21 cellular contexts compared by ENCODE assay signal in the genomic region with DNA sequence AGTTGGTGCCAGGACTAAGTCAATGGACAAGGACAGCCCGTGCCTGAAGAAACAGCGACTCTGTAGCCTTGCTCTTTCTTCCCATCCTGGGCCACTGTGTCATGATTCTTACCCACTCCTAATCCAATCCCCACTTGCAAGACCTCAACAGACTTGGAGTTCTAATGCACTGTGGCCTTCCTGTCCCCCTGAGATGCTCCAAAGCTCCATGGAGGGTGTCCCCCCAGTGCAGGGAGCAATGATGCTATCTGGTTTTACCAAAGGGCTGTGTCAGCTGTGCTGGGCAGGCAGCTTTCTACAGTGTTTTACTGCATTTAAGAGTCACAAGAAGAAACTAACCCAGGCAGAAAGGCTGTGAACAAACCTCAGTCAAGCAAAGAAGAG.
DNase-seq lines count a peak whose midpoint lies in the region; FAIRE-seq and TF ChIP-seq lines count a peak whose summit lies in the region.
"Had no signal": no experiment of that assay in that cellular context is flagged by ENCODE, and none has a peak within 500 bp of the region (broad histone marks: within the 10 kb centered on the region; RNA-seq: fewer than 3 reads in every experiment).

No MANE protein-coding gene starts in this region.

- H3K4me1 ChIP-seq in parathyroid adenoma: no peaks in the 10 kb centered on the region
- H3K4me1 ChIP-seq in small intestine (ENCODE audit: control insufficient read depth in 2 of 2, insufficient read depth in 1 of 2, low read depth in 1 of 2, low read length in 1 of 2): no peaks in the 10 kb centered on the region
- H3K4me1 ChIP-seq: breast epithelium, testis had no signal

- H3K9me3 ChIP-seq in KOPT-K1 (ENCODE audit: insufficient read depth, low read length, poor library complexity, severe bottlenecking): no peaks in the 10 kb centered on the region
- no peaks in the 10 kb centered on the region for H3K9me3 ChIP-seq in parathyroid adenoma (ENCODE audit: control insufficient read depth, low read length)
- H3K9me3 ChIP-seq in small intestine (ENCODE audit: control insufficient read depth, low read depth): no peaks in the 10 kb centered on the region
- H3K9me3 ChIP-seq: breast epithelium, testis had no signal

- H3K27me3 ChIP-seq in parathyroid adenoma (ENCODE audit: control insufficient read depth, insufficient read depth, low read length) (no peaks in the 10 kb centered on the region), small intestine (ENCODE audit: control insufficient read depth in 2 of 2, insufficient read depth in 2 of 2, low read length in 2 of 2) (no peaks in the 10 kb centered on the region)
- H3K27me3 ChIP-seq: breast epithelium, testis had no signal

- peaks cover 31% of the 10 kb centered on the region for H3K4me1 Mint-ChIP-seq in T-helper 2 cell treated with Interferon-gamma antibody and Interleukin-4, amounts not matched to agents 5 μg/mL and 100 μg/mL, for 36 hours (ENCODE audit: low read depth)
- peaks cover 67% of the 10 kb centered on the region for H3K4me1 Mint-ChIP-seq in activated naive CD4-positive, alpha-beta T cell treated with anti-CD3 and anti-CD28 coated beads, Interleukin-2, amount 50 U/mL, for 24 hours

- H3K9me3 Mint-ChIP-seq in T-helper 2 cell treated with Interferon-gamma antibody and Interleukin-4, amounts not matched to agents 5 μg/mL and 100 μg/mL, for 36 hours: peaks cover 8% of the 10 kb centered on the region
- H3K9me3 Mint-ChIP-seq in activated naive CD4-positive, alpha-beta T cell treated with anti-CD3 and anti-CD28 coated beads, Interleukin-2, amount 50 U/mL, for 24 hours: no peaks in the 10 kb centered on the region

- FAIRE-seq in small intestine (lab: Jason Lieb, UNC) (no peak), urothelium cell line (lab: Jason Lieb, UNC) (no peak)
- FAIRE-seq: RCC 7860 had no signal

- WGBS in small intestine, 3 donors: 84 to 91% (median 86%) methylated on average over 2 of the region's 2 CpGs

- no peak overlapping the region for H3K9ac ChIP-seq in parathyroid adenoma

- no peak overlapping the region for H3K4me3 ChIP-seq in parathyroid adenoma (ENCODE audit: low read depth, low read length)
- no peak overlapping the region for H3K4me3 ChIP-seq in small intestine (ENCODE audit: low read depth in 1 of 2, low read length in 2 of 2)
- H3K4me3 ChIP-seq: breast epithelium, testis had no signal

- H3K79me2 ChIP-seq in parathyroid adenoma: no peaks in the 10 kb centered on the region

- no peaks in the 10 kb centered on the region for H3K36me3 ChIP-seq in KOPT-K1 (ENCODE audit: insufficient read depth, low read length)
- no peaks in the 10 kb centered on the region for H3K36me3 ChIP-seq in parathyroid adenoma (ENCODE audit: control insufficient read depth, insufficient read depth, low read length)
- H3K36me3 ChIP-seq in small intestine (ENCODE audit: control insufficient read depth in 2 of 2, insufficient read depth in 2 of 2, low read length in 2 of 2): no peaks in the 10 kb centered on the region
- H3K36me3 ChIP-seq: breast epithelium had no signal

- H3K36me3 Mint-ChIP-seq in T-helper 2 cell treated with Interferon-gamma antibody and Interleukin-4, amounts not matched to agents 5 μg/mL and 100 μg/mL, for 36 hours (ENCODE audit: low read depth): peaks cover 4% of the 10 kb centered on the region
- no peaks in the 10 kb centered on the region for H3K36me3 Mint-ChIP-seq in activated naive CD4-positive, alpha-beta T cell treated with anti-CD3 and anti-CD28 coated beads, Interleukin-2, amount 50 U/mL, for 24 hours

- no peak for TF ChIP-seq CTCF in parathyroid adenoma (IDR thresholded peaks at IDR 0.05)

- peak overlapping the region; percentile 89 for H3K27ac Mint-ChIP-seq in T-helper 2 cell treated with Interferon-gamma antibody and Interleukin-4, amounts not matched to agents 5 μg/mL and 100 μg/mL, for 36 hours
- H3K27ac Mint-ChIP-seq in activated naive CD4-positive, alpha-beta T cell treated with anti-CD3 and anti-CD28 coated beads, Interleukin-2, amount 50 U/mL, for 24 hours: peak overlapping the region; percentile 88
- H3K27ac Mint-ChIP-seq: B cell; dendritic cell treated with granulocyte-macrophage colony-stimulating factor and Interleukin-4, amounts not matched to agents 40 ng/mL and 50 ng/mL, for 4 days; nephron had no signal

- peak overlapping the region; percentile 11 for H2AFZ ChIP-seq in parathyroid adenoma

- DNase-seq in T-helper 2 cell treated with Interferon-gamma antibody and Interleukin-4, amounts not matched to agents 5 μg/mL and 100 μg/mL, for 36 hours (ENCODE audit: low spot score): no peak
- no peak for DNase-seq in T-helper 2 cell
- no peak for DNase-seq in small intestine
- DNase-seq in urothelium cell line (ENCODE audit: low spot score): no peak
- DNase-seq in NOMO-1 treated with dmso at 0.1 percent for 144 hours (lab: John Stamatoyannopoulos, UW; ENCODE audit: unreplicated experiment): no peak
- DNase-seq: 8988T, DMS153, foreskin fibroblast, GOT3, hypothalamus, mammary epithelial cell, NCI-H1694, testis had no signal

- H3K27ac ChIP-seq in KOPT-K1 (ENCODE audit: low read depth, low read length, poor library complexity, severe bottlenecking): peak overlapping the region; percentile 96
- H3K27ac ChIP-seq in parathyroid adenoma: no peak overlapping the region
- peak overlapping the region in 1 of 2 donors; percentile 5 for H3K27ac ChIP-seq in small intestine (ENCODE audit: low read depth in 1 of 2, low read length in 1 of 2)
- H3K27ac ChIP-seq: breast epithelium, testis had no signal

- peak overlapping the region; percentile 77 for H3K4me3 Mint-ChIP-seq in T-helper 2 cell treated with Interferon-gamma antibody and Interleukin-4, amounts not matched to agents 5 μg/mL and 100 μg/mL, for 36 hours
- H3K4me3 Mint-ChIP-seq in activated naive CD4-positive, alpha-beta T cell treated with anti-CD3 and anti-CD28 coated beads, Interleukin-2, amount 50 U/mL, for 24 hours: peak overlapping the region; percentile 63
- H3K4me3 Mint-ChIP-seq: B cell; dendritic cell treated with granulocyte-macrophage colony-stimulating factor and Interleukin-4, amounts not matched to agents 40 ng/mL and 50 ng/mL, for 4 days; nephron had no signal

- no peak overlapping the region for H3K4me2 ChIP-seq in parathyroid adenoma (ENCODE audit: low read length)

- H3K27me3 Mint-ChIP-seq in T-helper 2 cell treated with Interferon-gamma antibody and Interleukin-4, amounts not matched to agents 5 μg/mL and 100 μg/mL, for 36 hours (ENCODE audit: low read depth): no peaks in the 10 kb centered on the region
- H3K27me3 Mint-ChIP-seq in activated naive CD4-positive, alpha-beta T cell treated with anti-CD3 and anti-CD28 coated beads, Interleukin-2, amount 50 U/mL, for 24 hours: no peaks in the 10 kb centered on the region
- H3K27me3 Mint-ChIP-seq: B cell; dendritic cell treated with granulocyte-macrophage colony-stimulating factor and Interleukin-4, amounts not matched to agents 40 ng/mL and 50 ng/mL, for 4 days had no signal
